ENCODE assay signal across 8 cellular contexts in the genomic region with DNA sequence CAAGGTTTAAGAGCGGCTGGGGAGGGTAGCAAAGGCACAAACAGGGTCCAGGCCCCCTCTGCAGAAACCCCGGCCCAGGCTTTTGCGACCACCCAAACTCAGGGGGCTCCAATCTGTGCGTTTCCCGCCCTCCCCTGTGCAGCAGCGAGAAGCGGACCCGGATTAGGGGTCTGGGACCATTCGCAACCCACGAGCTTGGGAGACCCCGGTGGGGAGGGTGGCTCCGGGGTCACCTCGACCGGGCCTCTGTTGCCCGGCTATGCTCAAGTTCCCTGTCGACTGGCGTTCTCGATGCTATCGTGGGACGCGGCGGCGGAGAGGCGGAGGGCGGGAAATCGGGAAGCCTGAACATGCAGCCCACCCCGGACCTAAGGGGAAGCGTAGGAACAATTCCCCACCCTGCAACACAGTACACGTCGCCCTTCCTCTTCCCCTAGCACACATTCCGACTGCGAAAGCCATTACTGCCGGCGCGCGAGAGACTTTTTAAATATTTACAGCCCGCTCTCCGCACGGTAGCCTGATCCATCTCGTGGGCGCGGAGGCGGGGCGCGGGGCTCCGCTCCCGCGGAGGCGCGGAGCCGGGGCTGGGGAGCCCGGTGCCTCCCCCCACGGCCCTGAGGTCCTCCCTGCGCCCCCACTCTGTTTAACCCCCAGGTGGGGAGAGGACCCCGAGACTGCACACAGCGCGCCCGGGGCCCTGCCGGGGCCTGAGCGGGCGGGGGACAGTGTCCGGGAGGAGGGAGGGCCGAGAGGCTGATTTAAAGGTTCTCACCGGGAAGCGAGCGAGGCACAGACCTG. TPM values are rescaled to one million over a fixed set of nuclear protein-coding genes. Genes with fewer than 3 reads are reported as not detected.
DNase-seq lines count a peak whose midpoint lies in the region; ATAC-seq and TF ChIP-seq lines count a peak whose summit lies in the region.

No MANE protein-coding gene starts in this region.

- peak overlapping the region; percentile 44 for H3K4me3 ChIP-seq in cardiac muscle cell
- H3K4me3 ChIP-seq in mononuclear cell (ENCODE audit: low read length) = peak overlapping the region; percentile 12
- peak overlapping the region in 1 of 2 donors; percentile 52 for H3K4me3 ChIP-seq in aorta (ENCODE audit: low read length in 2 of 2)

- H3K27ac ChIP-seq in cardiac muscle cell = no peak overlapping the region
- H3K27ac ChIP-seq in aorta (ENCODE audit: low read depth in 1 of 2, low read length in 2 of 2) = no peak overlapping the region

- ATAC-seq in Right ventricle myocardium inferior (no peak), aorta (ENCODE audit: low FRiP score) (peak; percentile 24), GM19452 (IDR thresholded peaks at IDR 0.05; ENCODE audit: unreplicated experiment) (no peak), HG03520 (IDR thresholded peaks at IDR 0.05; ENCODE audit: unreplicated experiment) (no peak)

- H3K9me3 Mint-ChIP-seq in chondrocyte (ENCODE audit: low read depth) = no peaks in the 10 kb centered on the region

- no peaks in the 10 kb centered on the region for H3K27me3 Mint-ChIP-seq in chondrocyte (ENCODE audit: low read depth)

- DNase-seq in cardiac muscle cell (ENCODE audit: low read depth in 1 of 2, low spot score in 1 of 2) (no peak), Right ventricle myocardium inferior (ENCODE audit: missing footprints) (no peak), chondrocyte (ENCODE audit: low spot score) (no peak), aorta (no peak), D341Med (ENCODE audit: low spot score) (no peak)

- H3K27me3 ChIP-seq in cardiac muscle cell (peaks cover 51% of the 10 kb centered on the region), mononuclear cell (ENCODE audit: insufficient read depth, low read length) (no peaks in the 10 kb centered on the region), aorta (ENCODE audit: control insufficient read depth in 1 of 2, insufficient read depth in 2 of 2, low read length in 1 of 2) (no peaks in the 10 kb centered on the region)

- H3K36me3 ChIP-seq in cardiac muscle cell (no peaks in the 10 kb centered on the region), aorta (ENCODE audit: control insufficient read depth in 1 of 2, insufficient read depth in 2 of 2, low read length in 1 of 2) (no peaks in the 10 kb centered on the region)

- peaks cover 19% of the 10 kb centered on the region for H3K4me1 Mint-ChIP-seq in chondrocyte (ENCODE audit: low read depth)

- intact Hi-C loops in Right ventricle myocardium inferior (cut with DNase I) = no loop called here
- intact Hi-C loops in aorta (cut with DNase I) = no loop called here

- peak overlapping the region; percentile 61 for H3K4me3 Mint-ChIP-seq in chondrocyte (ENCODE audit: unreplicated experiment)

- H3K9me3 ChIP-seq in cardiac muscle cell (ENCODE audit: low read depth) (no peaks in the 10 kb centered on the region), mononuclear cell (ENCODE audit: low read depth, low read length) (no peaks in the 10 kb centered on the region), aorta (ENCODE audit: control insufficient read depth, low read length) (no peaks in the 10 kb centered on the region)

- H3K27ac Mint-ChIP-seq in chondrocyte (ENCODE audit: unreplicated experiment) = no peak overlapping the region

- H3K4me1 ChIP-seq in cardiac muscle cell (ENCODE audit: low read depth) = peaks cover 45% of the 10 kb centered on the region
- peaks cover 62% of the 10 kb centered on the region for H3K4me1 ChIP-seq in mononuclear cell (ENCODE audit: insufficient read depth, low read length)
- H3K4me1 ChIP-seq in aorta (ENCODE audit: control insufficient read depth in 1 of 2, insufficient read depth in 2 of 2, low read length in 2 of 2) = no peaks in the 10 kb centered on the region

- H3K36me3 Mint-ChIP-seq in chondrocyte (ENCODE audit: low read depth) = no peaks in the 10 kb centered on the region

- 10 to 16% methylated on average over 60 to 66 of the region's 66 CpGs for WGBS in aorta, 2 donors

- TF ChIP-seq CTCF in cardiac muscle cell (IDR thresholded peaks at IDR 0.05; ENCODE audit: low read depth, low read length) = no peak
- TF ChIP-seq CTCF in chondrocyte (IDR thresholded peaks at IDR 0.05) = no peak

RNA-seq across cellular contexts. Expression of gene BCOR, which starts 48.1 kb away (rescaled TPM):
- total RNA-seq in cardiac muscle cell (56.3 and 90.5 TPM in 2 replicates), Right ventricle myocardium inferior (16.9 TPM), chondrocyte (10.8 to 19.0 TPM (median 11.0 TPM) in 3 replicates), mononuclear cell (42.3 TPM), aorta (10 to 100 TPM; 22.6 to 46.7 TPM)
- polyA plus RNA-seq in cardiac muscle cell (30.0 and 43.1 TPM in 2 replicates), aorta (10 to 100 TPM in 1 of 2 donors, 1 to 10 TPM in 1; 8.3 to 12.2 TPM)
